8 cellular contexts compared by ENCODE assay signal in genomic region chr14:76955575-76956252, GRCh38.
A peak's percentile ranks its signal among the peaks of the same experiment; 100 is the strongest.
DNase-seq lines count a peak whose midpoint lies in the region; ATAC-seq lines count a peak whose summit lies in the region.

No MANE protein-coding gene starts in this region.

- H3K9me3 Mint-ChIP-seq in activated naive CD8-positive, alpha-beta T cell treated with anti-CD3 and anti-CD28 coated beads, Interleukin-2, amount 50 U/mL, for 24 hours, result no peaks in the 10 kb centered on the region

- peaks cover 28% of the 10 kb centered on the region for H3K4me1 ChIP-seq in iPS-15b (ENCODE audit: control insufficient read depth, insufficient read depth, low read length)

- no peaks in the 10 kb centered on the region for H3K27me3 ChIP-seq in iPS-15b (ENCODE audit: control insufficient read depth, insufficient read depth, low read length)

- H3K27ac Mint-ChIP-seq in activated naive CD8-positive, alpha-beta T cell treated with anti-CD3 and anti-CD28 coated beads, Interleukin-2, amount 50 U/mL, for 24 hours, result peak overlapping the region; percentile 97

- peak overlapping the region; percentile 70 for H3K9ac ChIP-seq in iPS-15b (ENCODE audit: low read depth, low read length)

- H3K4me3 ChIP-seq in iPS-15b (ENCODE audit: low read depth, low read length), result peak overlapping the region; percentile 46

- peaks cover 80% of the 10 kb centered on the region for H3K4me1 Mint-ChIP-seq in activated naive CD8-positive, alpha-beta T cell treated with anti-CD3 and anti-CD28 coated beads, Interleukin-2, amount 50 U/mL, for 24 hours

- peak overlapping the region; percentile 80 for H3K4me3 Mint-ChIP-seq in activated naive CD8-positive, alpha-beta T cell treated with anti-CD3 and anti-CD28 coated beads, Interleukin-2, amount 50 U/mL, for 24 hours

- H3K36me3 ChIP-seq in iPS-15b (ENCODE audit: control insufficient read depth, insufficient read depth, low read length), result no peaks in the 10 kb centered on the region

- H3K36me3 Mint-ChIP-seq in activated naive CD8-positive, alpha-beta T cell treated with anti-CD3 and anti-CD28 coated beads, Interleukin-2, amount 50 U/mL, for 24 hours (ENCODE audit: low read depth), result no peaks in the 10 kb centered on the region

- DNase-seq in NCI-H2107 treated with DMSO at 0.1 percent for 48 hours (lab: John Stamatoyannopoulos, UW; ENCODE audit: unreplicated experiment) (peak; percentile 81), NCI-H2107 (lab: John Stamatoyannopoulos, UW) (no peak), SHP77 treated with DMSO at 0.1 percent for 48 hours (lab: John Stamatoyannopoulos, UW) (peak; percentile 78), HT-29 (ENCODE audit: low spot score) (no peak)
- peak; percentile 69 for DNase-seq in activated naive CD8-positive, alpha-beta T cell treated with anti-CD3 and anti-CD28 coated beads, Interleukin-2, amount 50 U/mL, for 24 hours
- peak; percentile 32 for DNase-seq in stimulated activated CD4-positive, alpha-beta T cell treated with anti-CD3 and anti-CD28 coated beads, Interleukin-12 subunit alpha, Interleukin-12 subunit beta, amount 100 ng/mL, for 4 hours

- peak; percentile 33 for ATAC-seq in HG03097 (IDR thresholded peaks at IDR 0.05; ENCODE audit: low FRiP score, unreplicated experiment)
- peak; percentile 75 for ATAC-seq in activated naive CD8-positive, alpha-beta T cell treated with anti-CD3 and anti-CD28 coated beads, Interleukin-2, amount 50 U/mL, for 24 hours

- H3K27me3 Mint-ChIP-seq in activated naive CD8-positive, alpha-beta T cell treated with anti-CD3 and anti-CD28 coated beads, Interleukin-2, amount 50 U/mL, for 24 hours, result no peaks in the 10 kb centered on the region

- no peaks in the 10 kb centered on the region for H3K9me3 ChIP-seq in iPS-15b (ENCODE audit: control insufficient read depth, insufficient read depth, low read length)

Comparison
In these comparisons a context has a peak if more than half of its experiments do, and no peak if none do; other contexts are left out.
1. DNase-seq: peak in NCI-H2107 treated with DMSO at 0.1 percent for 48 hours (single experiment), SHP77 treated with DMSO at 0.1 percent for 48 hours (single experiment), activated naive CD8-positive, alpha-beta T cell treated with anti-CD3 and anti-CD28 coated beads, Interleukin-2, amount 50 U/mL, for 24 hours (single experiment) and stimulated activated CD4-positive, alpha-beta T cell treated with anti-CD3 and anti-CD28 coated beads, Interleukin-12 subunit alpha, Interleukin-12 subunit beta, amount 100 ng/mL, for 4 hours (single experiment); none in NCI-H2107 (single experiment) and HT-29 (single experiment).